Comparison of ENCODE assay signal across 1 cellular context in genomic region chr2:179461367-179461886, GRCh38.
TF ChIP-seq lines count a peak whose summit lies in the region.

No MANE protein-coding gene starts in this region.

TF ChIP-seq in HEK293, 187 proteins besides CTCF, POLR2A, EP300 and RAD21 (continued from another document):
- TF ChIP-seq KLF8 (tag by site-specific recombination; IDR thresholded peaks at IDR 0.05) (no peak), ZNF747 (tag by site-specific recombination; IDR thresholded peaks at IDR 0.05) (no peak), ZNF776 (tag by site-specific recombination; IDR thresholded peaks at IDR 0.05; ENCODE audit: borderline replicate concordance) (no peak), ZNF280C (tag by site-specific recombination; IDR thresholded peaks at IDR 0.05) (no peak), ZNF311 (tag by site-specific recombination; IDR thresholded peaks at IDR 0.05; ENCODE audit: borderline replicate concordance) (no peak), ZNF404 (tag by site-specific recombination; IDR thresholded peaks at IDR 0.05) (no peak), ZNF792 (tag by site-specific recombination; IDR thresholded peaks at IDR 0.05) (no peak), PRDM6 (tag by site-specific recombination; IDR thresholded peaks at IDR 0.05) (no peak), ZNF660 (tag by site-specific recombination; IDR thresholded peaks at IDR 0.05) (no peak), ZNF202 (tag by site-specific recombination; IDR thresholded peaks at IDR 0.05; ENCODE audit: borderline replicate concordance) (no peak), ZSCAN18 (tag by site-specific recombination; IDR thresholded peaks at IDR 0.05) (no peak), ZNF366 (tag by site-specific recombination; conservative IDR thresholded peaks at IDR 0.05) (peak; percentile 68), FEZF1 (tag by site-specific recombination; IDR thresholded peaks at IDR 0.05) (no peak), HIC1 (tag by site-specific recombination; IDR thresholded peaks at IDR 0.05) (peak; percentile 17; the same call in 1 of the 2 replicates), ZNF639 (tag by site-specific recombination; IDR thresholded peaks at IDR 0.05) (no peak), ZNF580 (tag by site-specific recombination; IDR thresholded peaks at IDR 0.05) (no peak), ZNF391 (tag by site-specific recombination; IDR thresholded peaks at IDR 0.05; ENCODE audit: borderline replicate concordance, low read depth) (no peak), ATF2 (tag by site-specific recombination; IDR thresholded peaks at IDR 0.05; ENCODE audit: low read depth) (peak; percentile 17; the same call in 1 of the 2 replicates), ZNF398 (tag by site-specific recombination; IDR thresholded peaks at IDR 0.05) (0 out of 2 replicates have a peak, but pooled peaks have one; percentile 8), ZNF140 (tag by site-specific recombination; IDR thresholded peaks at IDR 0.05) (no peak), PBX3 (CRISPR knock-in tag; IDR thresholded peaks at IDR 0.05) (no peak), MZF1 (tag by site-specific recombination; IDR thresholded peaks at IDR 0.05; ENCODE audit: borderline replicate concordance) (no peak), ZNF791 (tag by site-specific recombination; IDR thresholded peaks at IDR 0.05) (no peak), ZNF132 (tag by site-specific recombination; IDR thresholded peaks at IDR 0.05; ENCODE audit: borderline replicate concordance) (no peak)
